1 cellular context compared by ENCODE assay signal in the genomic region with DNA sequence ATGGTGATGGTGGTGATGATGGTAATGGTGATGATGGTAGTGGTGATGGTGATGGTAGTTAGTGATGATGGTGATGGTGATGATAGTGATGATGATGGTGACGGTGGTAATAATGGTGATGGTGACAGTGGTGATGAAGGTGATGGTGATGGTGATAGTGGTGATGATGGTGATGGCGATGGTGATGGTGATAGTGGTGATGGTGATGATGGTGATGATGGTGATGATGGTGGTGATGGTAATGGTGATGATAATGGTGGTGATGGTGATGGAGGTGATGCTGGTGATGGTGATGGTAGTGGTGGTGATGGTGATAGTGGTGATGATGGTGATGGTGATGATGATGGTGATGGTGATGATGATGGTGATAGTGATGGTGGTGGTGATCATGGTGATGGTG.
TF ChIP-seq lines count a peak whose summit lies in the region.

No MANE protein-coding gene starts in this region.

TF ChIP-seq in GM23338, 12 proteins besides CTCF, POLR2A, EP300 and RAD21 (continued from another document):
- no peak for TF ChIP-seq ZNF114 (CRISPR knock-in tag; IDR thresholded peaks at IDR 0.05)
- TF ChIP-seq POLR2AphosphoS5 (IDR thresholded peaks at IDR 0.05; ENCODE audit: low read depth): no peak
- TF ChIP-seq, protein P1, sequence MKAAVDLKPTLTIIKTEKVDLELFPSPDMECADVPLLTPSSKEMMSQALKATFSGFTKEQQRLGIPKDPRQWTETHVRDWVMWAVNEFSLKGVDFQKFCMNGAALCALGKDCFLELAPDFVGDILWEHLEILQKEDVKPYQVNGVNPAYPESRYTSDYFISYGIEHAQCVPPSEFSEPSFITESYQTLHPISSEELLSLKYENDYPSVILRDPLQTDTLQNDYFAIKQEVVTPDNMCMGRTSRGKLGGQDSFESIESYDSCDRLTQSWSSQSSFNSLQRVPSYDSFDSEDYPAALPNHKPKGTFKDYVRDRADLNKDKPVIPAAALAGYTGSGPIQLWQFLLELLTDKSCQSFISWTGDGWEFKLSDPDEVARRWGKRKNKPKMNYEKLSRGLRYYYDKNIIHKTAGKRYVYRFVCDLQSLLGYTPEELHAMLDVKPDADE (IDR thresholded peaks at IDR 0.05): no peak
- TF ChIP-seq JUNB (IDR thresholded peaks at IDR 0.05; ENCODE audit: unreplicated experiment): no peak
- no peak for TF ChIP-seq CREB1 (CRISPR knock-in tag; IDR thresholded peaks at IDR 0.05; ENCODE audit: low read depth)
